8 cellular contexts compared by ENCODE assay signal in genomic region chr17:82231562-82232321, GRCh38. TPM values are rescaled to one million over a fixed set of nuclear protein-coding genes. Genes with fewer than 3 reads are reported as not detected.
DNase-seq lines count a peak whose midpoint lies in the region; TF ChIP-seq lines count a peak whose summit lies in the region.

No MANE protein-coding gene starts in this region.

- H3K27me3 Mint-ChIP-seq in HFFc6 (ENCODE audit: insufficient read depth) = peaks cover 9% of the 10 kb centered on the region

- H3K9me3 Mint-ChIP-seq in HFFc6 = no peaks in the 10 kb centered on the region

- no peaks in the 10 kb centered on the region for H3K9me3 ChIP-seq in trophoblast cell (ENCODE audit: insufficient read depth, low read depth, low read length)

- peaks cover 7 to 15% of the 10 kb centered on the region in 2 experiments for H3K36me3 ChIP-seq in trophoblast cell (ENCODE audit: control insufficient read depth in 1 of 2, insufficient read depth in 2 of 2, low read length in 2 of 2)

- H3K27ac Mint-ChIP-seq in HFFc6 = no peak overlapping the region

- peaks cover 41 to 55% of the 10 kb centered on the region in 2 experiments for H3K4me1 ChIP-seq in trophoblast cell (ENCODE audit: control insufficient read depth in 1 of 2, insufficient read depth in 2 of 2, low read length in 2 of 2)

- H2AK5ac ChIP-seq in trophoblast cell (ENCODE audit: low read length) = peak overlapping the region; percentile 66

- H3K79me2 ChIP-seq in trophoblast cell (ENCODE audit: control insufficient read depth, insufficient read depth, low read length, poor library complexity) = peaks cover 16% of the 10 kb centered on the region

- peak overlapping the region; percentile 86 for H4K12ac ChIP-seq in trophoblast cell (ENCODE audit: low read depth, low read length)

- peak overlapping the region; percentile 58 for H3K27ac ChIP-seq in trophoblast cell (ENCODE audit: low read depth, low read length)

- TF ChIP-seq CTCF in HFFc6 (IDR thresholded peaks at IDR 0.05) = no peak

- H3K14ac ChIP-seq in trophoblast cell (ENCODE audit: low read length) = peak overlapping the region; percentile 50

- peak overlapping the region; percentile 37 for H2BK12ac ChIP-seq in trophoblast cell (ENCODE audit: low read length)

- peak overlapping the region; percentile 70 for H3K18ac ChIP-seq in trophoblast cell (ENCODE audit: low read length)

- H3K4me3 Mint-ChIP-seq in HFFc6 = peak overlapping the region; percentile 57

- H3K4ac ChIP-seq in trophoblast cell (ENCODE audit: low read depth, low read length) = peak overlapping the region; percentile 84

- H4K91ac ChIP-seq in trophoblast cell (ENCODE audit: low read depth, low read length) = peak overlapping the region; percentile 94

- no peak overlapping the region for H3K9ac ChIP-seq in trophoblast cell (ENCODE audit: low read length)

- H2BK5ac ChIP-seq in trophoblast cell (ENCODE audit: low read depth, low read length, poor library complexity) = peak overlapping the region; percentile 49

- H2BK120ac ChIP-seq in trophoblast cell (ENCODE audit: insufficient read depth, low read length, poor library complexity) = peak overlapping the region; percentile 78

- WGBS in trophoblast cell (ENCODE audit: extremely low coverage, insufficient coverage, insufficient read length) = no CpG with 5 or more reads among the region's 42 CpGs

- H3K4me1 Mint-ChIP-seq in HFFc6 (ENCODE audit: low read depth) = 0 out of 2 replicates have a peak, but pooled peaks cover 6% of the 10 kb centered on the region

- intact Hi-C loops in cardiac septum (cut with DNase I) = no loop called here

- H3K4me3 ChIP-seq in trophoblast cell (ENCODE audit: low read depth, low read length) = peak overlapping the region; percentile 55

- H4K8ac ChIP-seq in trophoblast cell (ENCODE audit: low read depth, low read length) = peak overlapping the region; percentile 92

- peaks cover 6% of the 10 kb centered on the region for H3K36me3 Mint-ChIP-seq in HFFc6 (ENCODE audit: low read depth)

- H2AFZ ChIP-seq in trophoblast cell (ENCODE audit: insufficient read depth, low read length, poor library complexity) = peak overlapping the region; percentile 74

- DNase-seq in CD1c-positive myeloid dendritic cell (ENCODE audit: extremely low spot score) (peak; percentile 87), HFFc6 (no peak), UCSD-AML1 (lab: John Stamatoyannopoulos, UW; ENCODE audit: unreplicated experiment) (peak; percentile 91), cardiac septum (ENCODE audit: low spot score) (peak; percentile 97), trophoblast cell (peak; percentile 76 to 79), GM19238 (ENCODE audit: insufficient read length, low spot score) (no peak), DMS79 treated with DMSO at 0.1 percent for 48 hours (lab: John Stamatoyannopoulos, UW) (no peak), SHP77 treated with DMSO at 0.1 percent for 48 hours (lab: John Stamatoyannopoulos, UW) (no peak)

- peak overlapping the region; percentile 93 for H3K4me2 ChIP-seq in trophoblast cell (ENCODE audit: low read length)

- no peak overlapping the region for H3K23ac ChIP-seq in trophoblast cell (ENCODE audit: low read length)

- H3K27me3 ChIP-seq in trophoblast cell (ENCODE audit: insufficient read depth, low read length) = peaks cover 15% of the 10 kb centered on the region

- peaks cover 25% of the 10 kb centered on the region for H3K79me1 ChIP-seq in trophoblast cell (ENCODE audit: low read length)

RNA-seq across cellular contexts. Expression of gene SLC16A3, which starts 2.9 kb away (rescaled TPM):
- total RNA-seq in HFFc6 (2021; fragmentation: NEBNext Ultra II Directional; extraction: Animal tissue kit (Norgen Biotek cat#: 25700)) = 100 to 1,000 TPM; 475 to 624 (median 523) TPM
- total RNA-seq in cardiac septum = 20.7 TPM
- polyA plus RNA-seq in trophoblast cell (2013) = 106 and 112 TPM in 2 replicates

RNA-seq across cellular contexts. Expression of gene CCDC57, which starts 19.1 kb away (rescaled TPM):
- 10 to 100 TPM; 12.8 to 15.6 (median 13.6) TPM for total RNA-seq in HFFc6 (2021; fragmentation: NEBNext Ultra II Directional; extraction: Animal tissue kit (Norgen Biotek cat#: 25700))
- total RNA-seq in cardiac septum = 10.6 TPM
- 16.0 and 17.2 TPM in 2 replicates for polyA plus RNA-seq in trophoblast cell (2013)

RNA-seq across cellular contexts. Expression of gene CSNK1D, which starts 41.8 kb away (rescaled TPM):
- total RNA-seq in HFFc6 (2021; fragmentation: NEBNext Ultra II Directional; extraction: Animal tissue kit (Norgen Biotek cat#: 25700)) = 100 to 1,000 TPM; 116 to 128 (median 118) TPM
- 80.9 TPM for total RNA-seq in cardiac septum
- polyA plus RNA-seq in trophoblast cell (2013) = 106 and 112 TPM in 2 replicates

Comparison
In these comparisons a context has a peak if more than half of its experiments do, and no peak if none do; other contexts are left out.
1. DNase-seq: peak in CD1c-positive myeloid dendritic cell (single experiment), UCSD-AML1 (single experiment), cardiac septum (single experiment) and trophoblast cell (2 of 2); none in HFFc6 (single experiment), GM19238 (single experiment), DMS79 treated with DMSO at 0.1 percent for 48 hours (single experiment) and SHP77 treated with DMSO at 0.1 percent for 48 hours (single experiment).
2. RNA of gene SLC16A3, which starts 2.9 kb away (total RNA-seq): 475 to 624 TPM in HFFc6; 20.7 TPM in cardiac septum (single experiment); every median in the first group is over 10 times any median in the second.